1 cellular context compared by ENCODE assay signal in genomic region chr7:149792220-149792595, GRCh38.
TF ChIP-seq lines count a peak whose summit lies in the region.

No MANE protein-coding gene starts in this region.

TF ChIP-seq in HepG2, 621 proteins besides CTCF, POLR2A, EP300 and RAD21:
- TF ChIP-seq ZNF33B (CRISPR knock-in tag; IDR thresholded peaks at IDR 0.05), result no peak
- TF ChIP-seq HNRNPL (IDR thresholded peaks at IDR 0.05; ENCODE audit: low read depth, low read length), result 0 out of 2 replicates have a peak, but pooled peaks have one; percentile 18
- TF ChIP-seq ZBTB3 (CRISPR knock-in tag; IDR thresholded peaks at IDR 0.05; ENCODE audit: borderline replicate concordance, low read depth), result no peak
